2 cellular contexts compared by ENCODE assay signal in genomic region chr10:79862269-79862668, GRCh38. TPM values are rescaled to one million over a fixed set of nuclear protein-coding genes. Genes with fewer than 3 reads are reported as not detected.
"Had no signal": no experiment of that assay in that cellular context is flagged by ENCODE, and none has a peak within 500 bp of the region (broad histone marks: within the 10 kb centered on the region; RNA-seq: fewer than 3 reads in every experiment).

No MANE protein-coding gene starts in this region.

RNA-seq across cellular contexts. Expression of gene NUTM2E, which starts 35.7 kb away (rescaled TPM):
- total RNA-seq: Right ventricle myocardium inferior, RPMI7951 had no signal
